In genomic region chr6:85461806-85462185, GRCh38 we compare ENCODE assay signal across 1 cellular context.
TF ChIP-seq lines count a peak whose summit lies in the region.

No MANE protein-coding gene starts in this region.

TF ChIP-seq in HepG2, 621 proteins besides CTCF, POLR2A, EP300 and RAD21 (continued from another document):
- TF ChIP-seq ZNF615 (CRISPR knock-in tag; IDR thresholded peaks at IDR 0.05; ENCODE audit: borderline replicate concordance), result no peak
- no peak for TF ChIP-seq ZFP36L2 (CRISPR knock-in tag; IDR thresholded peaks at IDR 0.05)
- no peak for TF ChIP-seq KAT8 (CRISPR knock-in tag; IDR thresholded peaks at IDR 0.05)
- no peak for TF ChIP-seq STAG1 (CRISPR knock-in tag; IDR thresholded peaks at IDR 0.05)
- TF ChIP-seq GLMP (CRISPR knock-in tag; IDR thresholded peaks at IDR 0.05; ENCODE audit: borderline replicate concordance), result no peak
- TF ChIP-seq ARID5B (CRISPR knock-in tag; IDR thresholded peaks at IDR 0.05), result no peak
- TF ChIP-seq MLXIP (CRISPR knock-in tag; IDR thresholded peaks at IDR 0.05; ENCODE audit: borderline replicate concordance), result no peak
- no peak for TF ChIP-seq SNAPC2 (CRISPR knock-in tag; IDR thresholded peaks at IDR 0.05)
- TF ChIP-seq SSRP1 (CRISPR knock-in tag; IDR thresholded peaks at IDR 0.05), result no peak
- TF ChIP-seq RBFOX2 (IDR thresholded peaks at IDR 0.05; ENCODE audit: low read depth, low read length), result no peak
- no peak for TF ChIP-seq GTF3A (CRISPR knock-in tag; conservative IDR thresholded peaks at IDR 0.05)
- no peak for TF ChIP-seq CERS6 (CRISPR knock-in tag; IDR thresholded peaks at IDR 0.05)
- TF ChIP-seq BRCA1 (CRISPR knock-in tag; IDR thresholded peaks at IDR 0.05), result no peak
- TF ChIP-seq ZBTB43 (CRISPR knock-in tag; conservative IDR thresholded peaks at IDR 0.05), result no peak
- TF ChIP-seq ZNF329 (CRISPR knock-in tag; IDR thresholded peaks at IDR 0.05; ENCODE audit: low read depth), result no peak
